In genomic region chr2:239017491-239018098, GRCh38 we compare ENCODE assay signal across 23 cellular contexts.
"Had no signal": no experiment of that assay in that cellular context is flagged by ENCODE, and none has a peak within 500 bp of the region (broad histone marks: within the 10 kb centered on the region; RNA-seq: fewer than 3 reads in every experiment).

No MANE protein-coding gene starts in this region.

- DNase-seq: activated CD4-positive, alpha-beta T cell treated with anti-CD3 and anti-CD28 coated beads, Interleukin-2, amount 10 ng/mL, durations not matched to agents 24 days and 14 days; activated CD4-positive, alpha-beta T cell treated with anti-CD3 and anti-CD28 coated beads, Interleukin-2, amount 50 U/mL, for 4 hours; activated CD8-positive, alpha-beta T cell treated with anti-CD3 and anti-CD28 coated beads for 36 hours; activated gamma-delta T cell treated with Interleukin-2 at 50 U/mL for 16 hours; activated naive CD4-positive, alpha-beta T cell treated with anti-CD3 and anti-CD28 coated beads for 36 hours; activated T-cell treated with anti-CD3 and anti-CD28 coated beads for 4 hours; activated T-cell treated with anti-CD3 and anti-CD28 coated beads, Interleukin-2, amount 50 U/mL, for 4 hours; brain microvascular endothelial cell; Karpas-422; KBM-7; NCI-H1048; NCI-H1105 treated with DMSO at 0.1 percent for 48 hours; NCI-H1436; NCI-H1694 treated with DMSO at 0.1 percent for 48 hours; NCI-H2029; NCI-H345; NCI-H524 treated with DMSO at 0.1 percent for 48 hours; SHP77 treated with DMSO at 0.1 percent for 48 hours; SK-N-SH had no signal

- H3K27ac ChIP-seq: adrenal gland, brain microvascular endothelial cell, cardiac muscle cell, SJSA1 had no signal

- H3K4me3 ChIP-seq: adrenal gland, cardiac muscle cell, SJSA1 had no signal

- H3K27me3 ChIP-seq: adrenal gland, brain microvascular endothelial cell, cardiac muscle cell had no signal

- FAIRE-seq: TTC549 had no signal

- H3K9me2 ChIP-seq: SK-N-SH had no signal

- H3K36me3 ChIP-seq: adrenal gland, brain microvascular endothelial cell, cardiac muscle cell, SJSA1 had no signal

- H3K4me1 ChIP-seq: adrenal gland, SJSA1 had no signal

- H3K9ac ChIP-seq: SK-N-SH had no signal

- H3K9me3 ChIP-seq: adrenal gland, SJSA1, SK-N-SH had no signal

- H3K4me2 ChIP-seq: SK-N-SH had no signal
